8 cellular contexts compared by ENCODE assay signal in the genomic region with DNA sequence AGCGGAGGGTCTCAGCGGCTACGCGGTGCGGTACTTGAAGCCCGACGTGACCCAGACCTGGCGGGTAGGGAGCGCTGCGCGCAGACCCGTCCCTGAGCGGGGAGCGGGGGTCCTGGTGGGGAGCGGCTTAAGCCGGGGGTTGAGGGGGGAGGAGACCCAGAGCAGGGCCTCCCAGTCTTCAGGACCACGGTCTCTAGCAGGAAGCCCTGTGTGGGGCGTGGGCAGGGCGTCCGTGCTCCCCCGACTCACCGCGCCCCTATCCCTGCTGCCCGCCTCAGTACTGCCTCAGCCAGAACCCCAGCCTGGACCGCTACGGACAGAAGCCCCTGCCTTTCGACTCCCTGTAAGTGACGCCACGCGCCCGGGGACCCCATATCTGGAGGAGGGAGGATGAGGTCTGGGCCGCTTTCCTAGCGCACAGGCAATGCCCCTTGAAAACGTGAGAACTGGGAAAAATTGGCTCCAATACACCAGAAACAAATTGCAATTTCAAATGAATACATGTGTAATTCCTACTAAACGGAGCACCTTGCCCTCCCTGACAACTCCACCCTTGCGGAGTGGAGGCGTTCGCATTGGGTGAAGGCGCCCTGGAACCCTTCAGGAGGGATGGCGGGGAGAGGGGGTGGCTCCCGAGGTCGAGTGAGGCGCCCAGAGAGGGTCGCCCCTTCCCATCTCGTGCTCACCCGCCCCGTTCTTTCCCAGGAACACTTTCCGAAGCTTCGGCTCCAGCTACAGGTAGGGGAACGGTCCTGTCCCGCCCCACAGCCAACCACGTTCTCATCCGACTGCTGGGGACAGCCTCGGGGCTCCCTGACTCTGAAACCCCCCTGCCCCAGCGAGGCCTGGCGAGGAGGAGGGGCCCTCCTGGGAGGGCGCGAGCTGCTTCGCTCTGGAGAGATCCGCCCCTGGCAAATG. TPM values are rescaled to one million over a fixed set of nuclear protein-coding genes. Genes with fewer than 3 reads are reported as not detected.
DNase-seq lines count a peak whose midpoint lies in the region; ATAC-seq, FAIRE-seq and TF ChIP-seq lines count a peak whose summit lies in the region.

No MANE protein-coding gene starts in this region.

- intact Hi-C loops in pancreas (cut with DNase I), result no loop called here

- H3K27me3 ChIP-seq in NT2/D1 (ENCODE audit: insufficient read depth, insufficient read length) (peaks cover 40% of the 10 kb centered on the region), pancreas (no peaks in the 10 kb centered on the region)

- H3K9me3 ChIP-seq in NT2/D1 (ENCODE audit: insufficient read depth, low read length) (no peaks in the 10 kb centered on the region), pancreas (no peaks in the 10 kb centered on the region)

- ATAC-seq in GM18909 (IDR thresholded peaks at IDR 0.05; ENCODE audit: poor library complexity, unreplicated experiment) (peak; percentile 19), pancreas (peak; percentile 37 to 52 (median 48))

- no peak overlapping the region for H3K27ac ChIP-seq in pancreas

- H3K4me3 ChIP-seq in NT2/D1 (ENCODE audit: insufficient read length, low read depth) (peak overlapping the region; percentile 63), fibroblast of the aortic adventitia (ENCODE audit: low read depth, low read length) (peak overlapping the region; percentile 62), pancreas (peak overlapping the region; percentile 12 to 55 (median 37))

- TF ChIP-seq CTCF in fibroblast of the aortic adventitia (IDR thresholded peaks at IDR 0.05; ENCODE audit: insufficient read depth, low read length), result no peak
- TF ChIP-seq CTCF in pancreas (IDR thresholded peaks at IDR 0.05), result no peak

- WGBS in pancreas, 2 donors, result 28 to 33% methylated on average over 47 to 60 of the region's 60 CpGs

- FAIRE-seq in pancreas (lab: Jason Lieb, UNC), result no peak

- no peak for DNase-seq in NT2/D1 (ENCODE audit: low read depth, low spot score)
- DNase-seq in fibroblast of the aortic adventitia (ENCODE audit: low read depth), result no peak
- peak in 2 of 6 donors; percentile 61 to 80 for DNase-seq in pancreas
- DNase-seq in NCI-H82 treated with DMSO at 0.1 percent for 48 hours (lab: John Stamatoyannopoulos, UW; ENCODE audit: unreplicated experiment), result no peak
- no peak for DNase-seq in foreskin melanocyte
- no peak for DNase-seq in cortex of kidney (lab: John Stamatoyannopoulos, UW)
- no peak for DNase-seq in GDM1 (lab: John Stamatoyannopoulos, UW)

- H3K4me1 ChIP-seq in NT2/D1 (ENCODE audit: insufficient read depth, insufficient read length), result peaks cover 9% of the 10 kb centered on the region
- peaks cover 0 to 2% (median 0%) of the 10 kb centered on the region in 3 donors for H3K4me1 ChIP-seq in pancreas

- peak overlapping the region; percentile 72 for H3K9ac ChIP-seq in NT2/D1 (ENCODE audit: insufficient read length, low read depth)

- H3K36me3 ChIP-seq in NT2/D1 (ENCODE audit: insufficient read depth, insufficient read length, low read length) (no peaks in the 10 kb centered on the region), pancreas (no peaks in the 10 kb centered on the region)

RNA-seq across cellular contexts. Expression of gene CNGB1, which starts 14.5 kb away (rescaled TPM):
- total RNA-seq in fibroblast of the aortic adventitia (ENCODE audit: low replicate concordance) (not detected in 2 replicates), pancreas (under 1 TPM in 3 of 6 donors, not detected in 3; 0.03 to 0.43 (median 0.16) TPM)
- under 1 TPM; 0.04 to 0.05 TPM for polyA plus RNA-seq in pancreas

RNA-seq across cellular contexts. Expression of gene ZNF319, which starts 15.0 kb away (rescaled TPM):
- total RNA-seq in fibroblast of the aortic adventitia (ENCODE audit: low replicate concordance) (2.3 and 4.8 TPM in 2 replicates), pancreas (1 to 10 TPM; 3.5 to 7.0 (median 4.9) TPM)
- 1 to 10 TPM; 3.9 to 4.0 TPM for polyA plus RNA-seq in pancreas

RNA-seq across cellular contexts. Expression of gene USB1, which starts 15.7 kb away (rescaled TPM):
- 7.0 and 15.8 TPM in 2 replicates for total RNA-seq in fibroblast of the aortic adventitia (ENCODE audit: low replicate concordance)
- total RNA-seq in pancreas, result 10 to 100 TPM; 13.5 to 23.6 (median 17.7) TPM
- 10 to 100 TPM; 16.5 to 19.3 TPM for polyA plus RNA-seq in pancreas

RNA-seq across cellular contexts. Expression of gene MMP15, which starts 40.1 kb away (rescaled TPM):
- 1.3 and 2.4 TPM in 2 replicates for total RNA-seq in fibroblast of the aortic adventitia (ENCODE audit: low replicate concordance)
- 10 to 100 TPM; 11.2 to 30.2 (median 17.7) TPM for total RNA-seq in pancreas
- polyA plus RNA-seq in pancreas, result 10 to 100 TPM; 22.3 to 24.0 TPM
